Comparison of ENCODE assay signal across 1 cellular context in genomic region chr15:55407949-55408766, GRCh38.
A peak's percentile ranks its signal among the peaks of the same experiment; 100 is the strongest.
TF ChIP-seq lines count a peak whose summit lies in the region.

Gene CCPG1 (minus strand): TSS chr15:55408359. CDS start chr15:55389424, 18,935 bp downstream.
Gene PIERCE2 (plus strand): TSS chr15:55408495. CDS start chr15:55408769, 274 bp downstream.

TF ChIP-seq in HepG2, 621 proteins besides CTCF, POLR2A, EP300 and RAD21 (continued from another document and continues in another):
- TF ChIP-seq CAMTA2 (CRISPR knock-in tag; IDR thresholded peaks at IDR 0.05; ENCODE audit: borderline replicate concordance) (no peak), SOX6 (IDR thresholded peaks at IDR 0.05) (no peak), SOX6 (CRISPR knock-in tag; IDR thresholded peaks at IDR 0.05) (peak; percentile 73), KAT2B (IDR thresholded peaks at IDR 0.05; ENCODE audit: borderline replicate concordance, low read depth, low read length) (no peak), PAXIP1 (CRISPR knock-in tag; conservative IDR thresholded peaks at IDR 0.05) (peak; percentile 37; the same call in 1 of the 2 replicates), MEF2D (CRISPR knock-in tag; IDR thresholded peaks at IDR 0.05) (no peak), BHLHE40 (IDR thresholded peaks at IDR 0.05; ENCODE audit: low read length) (no peak), LCORL (IDR thresholded peaks at IDR 0.05) (no peak), LCORL (CRISPR knock-in tag; IDR thresholded peaks at IDR 0.05) (peak; percentile 17; the same call in 1 of the 2 replicates), ZNF430 (CRISPR knock-in tag; IDR thresholded peaks at IDR 0.05) (peak; percentile 85), ZNF510 (CRISPR knock-in tag; IDR thresholded peaks at IDR 0.05; ENCODE audit: low read depth) (no peak), ZNF280D (CRISPR knock-in tag; IDR thresholded peaks at IDR 0.05) (no peak), ZNF230 (CRISPR knock-in tag; IDR thresholded peaks at IDR 0.05) (peak; percentile 40; the same call in 1 of the 2 replicates), XBP1 (CRISPR knock-in tag; IDR thresholded peaks at IDR 0.05) (no peak), ZNF24 (IDR thresholded peaks at IDR 0.05) (no peak), MXD3 (CRISPR knock-in tag; IDR thresholded peaks at IDR 0.05) (peak; percentile 83), ZNF883 (CRISPR knock-in tag; IDR thresholded peaks at IDR 0.05; ENCODE audit: not compliant biosample characterization) (peak; percentile 54), E2F1 (CRISPR knock-in tag; IDR thresholded peaks at IDR 0.05) (no peak), MTA1 (CRISPR knock-in tag; IDR thresholded peaks at IDR 0.05; ENCODE audit: borderline replicate concordance) (peak; percentile 64; the same call in 1 of the 2 replicates), KDM5B (CRISPR knock-in tag; IDR thresholded peaks at IDR 0.05; ENCODE audit: borderline replicate concordance) (peak; percentile 50; the same call in 1 of the 2 replicates), ZNF552 (CRISPR knock-in tag; IDR thresholded peaks at IDR 0.05; ENCODE audit: borderline replicate concordance) (no peak), HOXD1 (CRISPR knock-in tag; IDR thresholded peaks at IDR 0.05) (no peak), HOXA3 (CRISPR knock-in tag; IDR thresholded peaks at IDR 0.05) (peak; percentile 61; the same call in 1 of the 2 replicates), ZNF496 (CRISPR knock-in tag; IDR thresholded peaks at IDR 0.05; ENCODE audit: insufficient replicate concordance) (no peak), PAWR (CRISPR knock-in tag; IDR thresholded peaks at IDR 0.05; ENCODE audit: borderline replicate concordance) (no peak), SKIL (CRISPR knock-in tag; IDR thresholded peaks at IDR 0.05; ENCODE audit: borderline replicate concordance) (no peak), ZNF598 (CRISPR knock-in tag; IDR thresholded peaks at IDR 0.05; ENCODE audit: borderline replicate concordance) (peak; percentile 82), ZNF609 (CRISPR knock-in tag; IDR thresholded peaks at IDR 0.05; ENCODE audit: borderline replicate concordance) (peak; percentile 64; the same call in 1 of the 2 replicates), TCF12 (IDR thresholded peaks at IDR 0.05) (no peak), TCF12 (CRISPR knock-in tag; IDR thresholded peaks at IDR 0.05) (no peak), KLF11 (CRISPR knock-in tag; IDR thresholded peaks at IDR 0.05) (peak; percentile 79; the same call in 1 of the 2 replicates), ZNF282 (IDR thresholded peaks at IDR 0.05; ENCODE audit: partially characterized antibody) (no peak), GTF2F1 (IDR thresholded peaks at IDR 0.05; ENCODE audit: low read length) (no peak), TBP (CRISPR knock-in tag; IDR thresholded peaks at IDR 0.05) (no peak), TRAFD1 (CRISPR knock-in tag; IDR thresholded peaks at IDR 0.05; ENCODE audit: borderline replicate concordance) (peak; percentile 41; the same call in 1 of the 2 replicates), SOX13 (IDR thresholded peaks at IDR 0.05) (no peak), SOX13 (CRISPR knock-in tag; conservative IDR thresholded peaks at IDR 0.05 in 1 of 2, IDR thresholded peaks at IDR 0.05 in 1 of 2) (no peak), NFKB2 (CRISPR knock-in tag; IDR thresholded peaks at IDR 0.05; ENCODE audit: borderline replicate concordance) (peak; percentile 68; the same call in 1 of the 2 replicates), HMG20B (CRISPR knock-in tag; conservative IDR thresholded peaks at IDR 0.05) (no peak), ZNF543 (CRISPR knock-in tag; IDR thresholded peaks at IDR 0.05) (0 out of 2 replicates have a peak, but pooled peaks have one; percentile 40), ZNF33B (CRISPR knock-in tag; IDR thresholded peaks at IDR 0.05) (peak; percentile 93), YEATS4 (CRISPR knock-in tag; IDR thresholded peaks at IDR 0.05; ENCODE audit: borderline replicate concordance) (peak; percentile 59), JUN (CRISPR knock-in tag; IDR thresholded peaks at IDR 0.05) (no peak; the same call in 1 of the 2 replicates), SNAPC2 (CRISPR knock-in tag; IDR thresholded peaks at IDR 0.05) (peak; percentile 33; the same call in 1 of the 2 replicates), ZNF761 (CRISPR knock-in tag; conservative IDR thresholded peaks at IDR 0.05) (no peak), FOSL2 (CRISPR knock-in tag; IDR thresholded peaks at IDR 0.05) (peak; percentile 10; the same call in 1 of the 2 replicates), POLR2G (IDR thresholded peaks at IDR 0.05; ENCODE audit: low read depth, low read length) (peak; percentile 75), BCL6 (CRISPR knock-in tag; IDR thresholded peaks at IDR 0.05) (0 out of 2 replicates have a peak, but pooled peaks have one; percentile 29), SSRP1 (CRISPR knock-in tag; IDR thresholded peaks at IDR 0.05) (no peak), ZFP62 (CRISPR knock-in tag; IDR thresholded peaks at IDR 0.05) (no peak)
- TF ChIP-seq, protein P1, sequence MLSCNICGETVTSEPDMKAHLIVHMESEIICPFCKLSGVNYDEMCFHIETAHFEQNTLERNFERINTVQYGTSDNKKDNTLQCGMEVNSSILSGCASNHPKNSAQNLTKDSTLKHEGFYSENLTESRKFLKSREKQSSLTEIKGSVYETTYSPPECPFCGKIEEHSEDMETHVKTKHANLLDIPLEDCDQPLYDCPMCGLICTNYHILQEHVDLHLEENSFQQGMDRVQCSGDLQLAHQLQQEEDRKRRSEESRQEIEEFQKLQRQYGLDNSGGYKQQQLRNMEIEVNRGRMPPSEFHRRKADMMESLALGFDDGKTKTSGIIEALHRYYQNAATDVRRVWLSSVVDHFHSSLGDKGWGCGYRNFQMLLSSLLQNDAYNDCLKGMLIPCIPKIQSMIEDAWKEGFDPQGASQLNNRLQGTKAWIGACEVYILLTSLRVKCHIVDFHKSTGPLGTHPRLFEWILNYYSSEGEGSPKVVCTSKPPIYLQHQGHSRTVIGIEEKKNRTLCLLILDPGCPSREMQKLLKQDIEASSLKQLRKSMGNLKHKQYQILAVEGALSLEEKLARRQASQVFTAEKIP (CRISPR knock-in tag; IDR thresholded peaks at IDR 0.05; ENCODE audit: borderline replicate concordance) = no peak
